23 cellular contexts compared by ENCODE assay signal in the genomic region with DNA sequence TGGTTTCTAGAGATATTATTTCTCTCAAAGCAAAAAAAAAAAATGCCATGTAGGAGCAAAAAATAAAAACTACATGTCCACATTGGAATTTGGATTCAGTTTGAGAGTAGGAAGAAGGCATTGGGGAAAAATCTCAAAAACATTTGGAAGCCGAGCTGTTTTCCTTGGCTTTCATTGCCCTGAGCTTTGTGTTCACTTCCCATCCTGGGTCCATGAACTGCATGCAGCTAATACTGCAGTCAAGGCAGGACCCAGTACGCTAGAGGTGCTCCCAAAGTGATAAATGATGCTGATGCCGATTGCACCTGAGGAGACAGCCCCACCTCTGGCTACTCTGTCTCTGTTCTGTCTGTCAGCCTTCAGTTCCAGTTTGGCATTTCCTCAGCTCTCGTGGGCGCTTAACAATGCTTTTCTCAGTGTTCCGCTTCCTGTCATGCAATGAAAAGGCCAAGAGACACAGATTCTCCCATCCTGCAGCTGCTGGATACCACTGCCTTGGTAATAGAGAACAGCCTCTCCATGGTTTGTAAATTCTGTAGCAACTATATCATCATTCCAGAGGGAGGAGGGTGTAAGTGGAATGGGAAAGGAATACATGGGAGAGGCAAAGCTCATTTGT.
DNase-seq lines count a peak whose midpoint lies in the region; ATAC-seq, FAIRE-seq and TF ChIP-seq lines count a peak whose summit lies in the region.
"Had no signal": no experiment of that assay in that cellular context is flagged by ENCODE, and none has a peak within 500 bp of the region (broad histone marks: within the 10 kb centered on the region; RNA-seq: fewer than 3 reads in every experiment).

No MANE protein-coding gene starts in this region.

- no peaks in the 10 kb centered on the region for H3K9me3 Mint-ChIP-seq in endodermal cell
- peaks cover 3% of the 10 kb centered on the region for H3K9me3 Mint-ChIP-seq in activated naive CD8-positive, alpha-beta T cell treated with anti-CD3 and anti-CD28 coated beads for 36 hours

- H3K27ac ChIP-seq in heart right ventricle (peak overlapping the region in 2 of 10 donors; percentile 25 to 42), left ventricle myocardium inferior (replicated peaks) (no peak overlapping the region), endodermal cell (ENCODE audit: low read depth, low read length) (no peak overlapping the region), thoracic aorta (peak overlapping the region in 1 of 2 donors; percentile 20), PC-9 (no peak overlapping the region)
- H3K27ac ChIP-seq: A549, BLaER1, RWPE1, SJSA1 had no signal

- DNase-seq in heart right ventricle (peak in 1 of 2 donors; percentile 11), left ventricle myocardium inferior (no peak), endodermal cell (peak; percentile 42), iPS-NIHi11 (ENCODE audit: low spot score) (peak; percentile 22), thoracic aorta (ENCODE audit: low spot score) (no peak), GM12892 (ENCODE audit: insufficient read length) (no peak), PC-9 (no peak)
- no peak for DNase-seq in activated naive CD8-positive, alpha-beta T cell treated with anti-CD3 and anti-CD28 coated beads for 36 hours
- DNase-seq: CD4-positive, alpha-beta memory T cell; DMS153; GF-D8; GOT3; NCI-H1092 treated with DMSO at 0.1 percent for 48 hours; NCI-H146; NCI-H2029 treated with DMSO at 0.1 percent for 48 hours; NCI-H2171; NCI-H446 treated with DMSO at 0.1 percent for 48 hours; NCI-H774; OCI-M1 had no signal

- no peak overlapping the region for H2AFZ ChIP-seq in PC-9

- intact Hi-C loops in heart right ventricle (cut with DNase I) (no loop called here), left ventricle myocardium inferior (cut with micrococcal nuclease) (no loop called here), PC-9 (cut with micrococcal nuclease; ENCODE audit: unreplicated experiment) (no loop called here)

- H3K4me2 ChIP-seq in PC-9 = no peak overlapping the region
- H3K4me2 ChIP-seq: A549, BLaER1 had no signal

- ATAC-seq in heart right ventricle = peak in 7 of 8 donors; percentile 35 to 79 (median 65)
- no peak for ATAC-seq in thoracic aorta (ENCODE audit: insufficient number of reproducible peaks, low FRiP score, low read depth)
- ATAC-seq: A549 had no signal

- 40 to 49% methylated on average over 6 of the region's 6 CpGs for WGBS in heart right ventricle, 2 donors
- 81 to 90% methylated on average over 5 to 6 of the region's 6 CpGs for WGBS in endodermal cell (ENCODE audit: insufficient coverage in 1 of 2, insufficient read length in 1 of 2), 2 experiments

- peaks cover 0 to 8% (median 0%) of the 10 kb centered on the region in 11 donors for H3K9me3 ChIP-seq in heart right ventricle
- peaks cover 4% of the 10 kb centered on the region for H3K9me3 ChIP-seq in left ventricle myocardium inferior (replicated peaks)
- peaks cover 5% of the 10 kb centered on the region for H3K9me3 ChIP-seq in endodermal cell (ENCODE audit: control insufficient read depth, low read length)
- H3K9me3 ChIP-seq in thoracic aorta = no peaks in the 10 kb centered on the region
- H3K9me3 ChIP-seq in PC-9 (ENCODE audit: insufficient read depth, low read depth) = no peaks in the 10 kb centered on the region
- H3K9me3 ChIP-seq: BLaER1, SJSA1 had no signal

- no peak for FAIRE-seq in GM12892 (lab: Jason Lieb, UNC)

- no peaks in the 10 kb centered on the region for H3K36me3 ChIP-seq in heart right ventricle
- H3K36me3 ChIP-seq in left ventricle myocardium inferior = no peaks in the 10 kb centered on the region
- no peaks in the 10 kb centered on the region for H3K36me3 ChIP-seq in endodermal cell (ENCODE audit: control insufficient read depth, insufficient read depth, low read length)
- no peaks in the 10 kb centered on the region for H3K36me3 ChIP-seq in thoracic aorta
- no peaks in the 10 kb centered on the region for H3K36me3 ChIP-seq in PC-9 (ENCODE audit: low read depth)
- H3K36me3 ChIP-seq: BLaER1, SJSA1 had no signal

- H3K9ac ChIP-seq in endodermal cell (ENCODE audit: extremely low read depth, low read length, poor library complexity, severe bottlenecking) = no peak overlapping the region
- H3K9ac ChIP-seq: BLaER1 had no signal

- no TSS peak for BruUV-seq in PC-9 (replicated peaks; lab: Mats Ljungman, UMichigan)

- H3K27ac Mint-ChIP-seq in endodermal cell = no peak overlapping the region
- H3K27ac Mint-ChIP-seq in activated naive CD8-positive, alpha-beta T cell treated with anti-CD3 and anti-CD28 coated beads for 36 hours = no peak overlapping the region
- H3K27ac Mint-ChIP-seq: CD4-positive, alpha-beta memory T cell had no signal

- no peaks in the 10 kb centered on the region for H3K79me2 ChIP-seq in PC-9 (ENCODE audit: low read depth)

- no peak for TF ChIP-seq CTCF in heart right ventricle (IDR thresholded peaks at IDR 0.05)
- TF ChIP-seq CTCF in left ventricle myocardium inferior (IDR thresholded peaks at IDR 0.05; ENCODE audit: borderline replicate concordance) = no peak
- TF ChIP-seq CTCF in endodermal cell (conservative IDR thresholded peaks at IDR 0.05) = no peak
- no peak for TF ChIP-seq CTCF in thoracic aorta (IDR thresholded peaks at IDR 0.05)
- TF ChIP-seq CTCF in PC-9 (conservative IDR thresholded peaks at IDR 0.05) = no peak

- H3F3A ChIP-seq in PC-9 (ENCODE audit: insufficient read depth, low read depth) = no peaks in the 10 kb centered on the region

- no peaks in the 10 kb centered on the region for H4K20me1 ChIP-seq in PC-9 (ENCODE audit: insufficient read depth)
- H4K20me1 ChIP-seq: BLaER1 had no signal

- CTCF ChIA-PET in PC-9 (lab: Charles Lee) = no interaction called here

- no peak overlapping the region for H3K4me3 Mint-ChIP-seq in endodermal cell
- H3K4me3 Mint-ChIP-seq in activated naive CD8-positive, alpha-beta T cell treated with anti-CD3 and anti-CD28 coated beads for 36 hours = no peak overlapping the region
- H3K4me3 Mint-ChIP-seq: CD4-positive, alpha-beta memory T cell had no signal

- H3K4me3 ChIP-seq in heart right ventricle (no peak overlapping the region), left ventricle myocardium inferior (no peak overlapping the region), endodermal cell (ENCODE audit: low read length) (no peak overlapping the region), thoracic aorta (peak overlapping the region; percentile 36), PC-9 (no peak overlapping the region)
- H3K4me3 ChIP-seq: A549, BLaER1, SJSA1 had no signal

- no peaks in the 10 kb centered on the region for H3K9me2 ChIP-seq in PC-9 (ENCODE audit: insufficient read depth)

- H3K4me1 ChIP-seq in heart right ventricle (peaks cover 0 to 14% (median 0%) of the 10 kb centered on the region in 9 donors), left ventricle myocardium inferior (no peaks in the 10 kb centered on the region), endodermal cell (ENCODE audit: control insufficient read depth, insufficient read depth, low read length) (no peaks in the 10 kb centered on the region), thoracic aorta (ENCODE audit: control insufficient read depth in 1 of 2, low read depth in 2 of 2) (peaks cover 6 to 42% of the 10 kb centered on the region in 2 donors), PC-9 (replicated peaks; ENCODE audit: insufficient read depth) (no peaks in the 10 kb centered on the region)
- H3K4me1 ChIP-seq: A549, BLaER1, SJSA1 had no signal

- POLR2A ChIA-PET in PC-9 (lab: Charles Lee; ENCODE audit: unreplicated experiment) = no interaction called here

- TF ChIP-seq POLR2A in GM12892 (IDR thresholded peaks at IDR 0.05; ENCODE audit: low read depth, low read length) = no peak

- H3K27me3 Mint-ChIP-seq in endodermal cell (ENCODE audit: insufficient read depth) = no peaks in the 10 kb centered on the region
- peaks cover 8% of the 10 kb centered on the region for H3K27me3 Mint-ChIP-seq in activated naive CD8-positive, alpha-beta T cell treated with anti-CD3 and anti-CD28 coated beads for 36 hours

- H3K4me1 Mint-ChIP-seq in endodermal cell = no peaks in the 10 kb centered on the region
- H3K4me1 Mint-ChIP-seq in activated naive CD8-positive, alpha-beta T cell treated with anti-CD3 and anti-CD28 coated beads for 36 hours = no peaks in the 10 kb centered on the region
- H3K4me1 Mint-ChIP-seq: CD4-positive, alpha-beta memory T cell had no signal

- H3K36me3 Mint-ChIP-seq in endodermal cell (ENCODE audit: low read depth) = no peaks in the 10 kb centered on the region
- no peaks in the 10 kb centered on the region for H3K36me3 Mint-ChIP-seq in activated naive CD8-positive, alpha-beta T cell treated with anti-CD3 and anti-CD28 coated beads for 36 hours
- H3K36me3 Mint-ChIP-seq: CD4-positive, alpha-beta memory T cell had no signal

- H3K27me3 ChIP-seq in heart right ventricle (peaks cover 0 to 5% (median 0%) of the 10 kb centered on the region in 7 donors), left ventricle myocardium inferior (ENCODE audit: low read depth) (no peaks in the 10 kb centered on the region), endodermal cell (ENCODE audit: control insufficient read depth, insufficient read depth, low read length, poor library complexity, severe bottlenecking) (no peaks in the 10 kb centered on the region), thoracic aorta (replicated peaks; ENCODE audit: insufficient read depth) (no peaks in the 10 kb centered on the region), PC-9 (ENCODE audit: insufficient read depth, low read depth) (0 out of 2 replicates have a peak, but pooled peaks cover 4% of the 10 kb centered on the region)
- H3K27me3 ChIP-seq: BLaER1 had no signal

Comparison
In these comparisons a context has a peak if more than half of its experiments do, and no peak if none do; other contexts are left out.
1. DNase-seq: peak in endodermal cell (single experiment) and iPS-NIHi11 (single experiment); none in left ventricle myocardium inferior (single experiment), thoracic aorta (single experiment), GM12892 (single experiment), PC-9 (0 of 2) and activated naive CD8-positive, alpha-beta T cell treated with anti-CD3 and anti-CD28 coated beads for 36 hours (single experiment).